ENCODE assay signal across 11 cellular contexts in the genomic region with DNA sequence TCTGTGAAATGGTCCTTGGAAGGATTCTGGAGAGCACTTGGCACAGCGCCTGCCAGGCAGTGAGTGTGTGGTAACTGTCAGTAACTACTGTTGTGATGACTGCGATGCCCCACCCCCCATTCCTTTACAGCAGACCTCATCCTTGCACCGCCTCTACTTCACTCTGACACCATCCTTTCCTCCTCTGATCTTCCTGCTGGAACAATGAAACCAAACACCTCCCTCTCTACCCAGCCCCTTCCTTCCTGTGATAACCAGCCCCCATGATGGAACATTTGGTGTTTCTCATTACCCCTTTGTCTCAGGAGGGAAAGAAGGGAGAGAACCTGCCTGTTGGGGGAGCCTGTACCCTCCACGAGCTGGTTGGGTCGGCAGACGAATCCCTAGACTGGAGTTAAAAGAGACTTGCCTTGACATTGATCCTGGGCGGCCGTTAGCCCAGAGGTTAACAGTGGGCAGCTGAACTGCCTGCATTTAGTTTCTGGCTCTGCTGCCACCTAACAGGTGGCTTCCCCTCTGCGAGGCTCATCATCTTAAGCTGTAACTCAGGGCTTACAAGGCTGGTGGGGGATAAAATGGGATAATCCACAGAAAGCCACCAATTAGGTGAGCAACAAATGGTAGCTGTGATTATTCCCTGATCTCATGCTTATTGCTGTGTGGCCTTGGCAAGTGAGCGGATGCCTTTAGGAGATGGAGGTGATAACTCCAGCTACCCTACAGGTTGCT. TPM values are rescaled to one million over a fixed set of nuclear protein-coding genes. Genes with fewer than 3 reads are reported as not detected.
DNase-seq lines count a peak whose midpoint lies in the region; ATAC-seq, FAIRE-seq and TF ChIP-seq lines count a peak whose summit lies in the region.
"Had no signal": no experiment of that assay in that cellular context is flagged by ENCODE, and none has a peak within 500 bp of the region (broad histone marks: within the 10 kb centered on the region; RNA-seq: fewer than 3 reads in every experiment).

No MANE protein-coding gene starts in this region.

- no peaks in the 10 kb centered on the region for H4K20me1 ChIP-seq in fibroblast of lung (ENCODE audit: control insufficient read depth, extremely low read depth, insufficient read depth, low read length)
- no peaks in the 10 kb centered on the region for H4K20me1 ChIP-seq in osteoblast (ENCODE audit: insufficient read depth, low read length)

- ATAC-seq in GM19328 (IDR thresholded peaks at IDR 0.05; ENCODE audit: unreplicated experiment), result no peak
- ATAC-seq: activated T-helper 17 cell treated with anti-CD3 and anti-CD28 coated beads, Interleukin-2, amount 50 U/mL, for 72 hours had no signal

- DNase-seq in HCEC 1CT, result peak; percentile 32
- DNase-seq in RCC 7860 (ENCODE audit: low spot score), result peak; percentile 36
- DNase-seq in fibroblast of lung (ENCODE audit: low read depth in 2 of 2), result peak; percentile 67 to 77
- peak; percentile 84 for DNase-seq in osteoblast (ENCODE audit: insufficient read length, low spot score, missing footprints)
- DNase-seq in NCI-H345 treated with DMSO at 0.1 percent for 48 hours (lab: John Stamatoyannopoulos, UW; ENCODE audit: unreplicated experiment), result no peak
- no peak for DNase-seq in activated CD4-positive, alpha-beta T cell treated with anti-CD3 and anti-CD28 coated beads, Interleukin-2, amount 50 U/mL, for 1 hour
- no peak for DNase-seq in vagina (ENCODE audit: extremely low spot score in 2 of 2)
- DNase-seq: NCI-H1105 treated with DMSO at 0.1 percent for 48 hours had no signal

- H3K9me3 ChIP-seq in fibroblast of lung (ENCODE audit: control insufficient read depth, insufficient read depth, low read depth, low read length) (no peaks in the 10 kb centered on the region), osteoblast (ENCODE audit: low read depth, low read length) (no peaks in the 10 kb centered on the region), vagina (no peaks in the 10 kb centered on the region)

- TF ChIP-seq CTCF in fibroblast of lung (conservative IDR thresholded peaks at IDR 0.05 in 1 of 2, IDR thresholded peaks at IDR 0.05 in 1 of 2; ENCODE audit: low read depth in 1 of 2, low read length in 2 of 2) (no peak), osteoblast (IDR thresholded peaks at IDR 0.05; ENCODE audit: extremely low read depth, low read depth, low read length) (no peak), vagina (IDR thresholded peaks at IDR 0.05) (no peak)

- H3K36me3 ChIP-seq in fibroblast of lung (ENCODE audit: control insufficient read depth, insufficient read depth, low read length), result no peaks in the 10 kb centered on the region
- H3K36me3 ChIP-seq in osteoblast (ENCODE audit: insufficient read depth, low read length), result no peaks in the 10 kb centered on the region
- H3K36me3 ChIP-seq in vagina, result peaks cover 0 to 4% of the 10 kb centered on the region in 2 donors

- no peak overlapping the region for H3K9ac ChIP-seq in fibroblast of lung (ENCODE audit: insufficient read depth, low read length)

- H3K4me3 ChIP-seq in fibroblast of lung (replicated peaks in 1 of 4; ENCODE audit: control extremely low read depth in 1 of 4, insufficient read depth in 1 of 4, low read depth in 3 of 4, low read length in 4 of 4), result no peak overlapping the region
- H3K4me3 ChIP-seq in osteoblast (ENCODE audit: insufficient read depth, low read length), result no peak overlapping the region
- no peak overlapping the region for H3K4me3 ChIP-seq in vagina

- FAIRE-seq in RCC 7860 (lab: Jason Lieb, UNC), result no peak

- no peak overlapping the region for H3K4me2 ChIP-seq in fibroblast of lung (ENCODE audit: extremely low read depth, insufficient read depth, low read length)
- H3K4me2 ChIP-seq in osteoblast (ENCODE audit: insufficient read depth, low read length), result no peak overlapping the region

- no peak for TF ChIP-seq POLR2A in vagina (IDR thresholded peaks at IDR 0.05)

- no peaks in the 10 kb centered on the region for H3K27me3 ChIP-seq in fibroblast of lung (ENCODE audit: control insufficient read depth, insufficient read depth, low read length)
- no peaks in the 10 kb centered on the region for H3K27me3 ChIP-seq in osteoblast (ENCODE audit: insufficient read depth, low read length)
- no peaks in the 10 kb centered on the region for H3K27me3 ChIP-seq in vagina

- H3K4me1 ChIP-seq in fibroblast of lung (ENCODE audit: control insufficient read depth, extremely low read depth, insufficient read depth, low read length) (no peaks in the 10 kb centered on the region), osteoblast (ENCODE audit: insufficient read depth, low read length) (no peaks in the 10 kb centered on the region), vagina (no peaks in the 10 kb centered on the region)

- H3K79me2 ChIP-seq in fibroblast of lung (ENCODE audit: control insufficient read depth, insufficient read depth, low read length), result no peaks in the 10 kb centered on the region
- no peaks in the 10 kb centered on the region for H3K79me2 ChIP-seq in osteoblast (ENCODE audit: insufficient read depth, low read length)

- intact Hi-C loops in vagina (cut with DNase I), result no loop called here

- no peak overlapping the region for H3K27ac ChIP-seq in fibroblast of lung (ENCODE audit: insufficient read depth, low read length)
- H3K27ac ChIP-seq in osteoblast (ENCODE audit: low read depth, low read length), result no peak overlapping the region
- H3K27ac ChIP-seq in vagina, result no peak overlapping the region

- H2AFZ ChIP-seq in fibroblast of lung (ENCODE audit: low read length) (no peak overlapping the region), osteoblast (ENCODE audit: low read length) (no peak overlapping the region)

RNA-seq across cellular contexts. Expression of a gene that starts 34.2 kb away (rescaled TPM):
- total RNA-seq in fibroblast of lung, result 29.6 and 30.8 TPM in 2 replicates
- 14.9 and 15.3 TPM in 2 replicates for polyA plus RNA-seq in fibroblast of lung
- polyA plus RNA-seq in fibroblast of lung (2012), result 7.3 TPM in 2 replicates
- polyA minus RNA-seq in fibroblast of lung (ENCODE audit: low replicate concordance), result 2.5 and 4.6 TPM in 2 replicates
- 34.7 and 34.8 TPM in 2 replicates for total RNA-seq in osteoblast
- 16.9 TPM for total RNA-seq in vagina

RNA-seq across cellular contexts. Expression of a gene that starts 39.5 kb away (rescaled TPM):
- total RNA-seq in fibroblast of lung (7.1 and 9.5 TPM in 2 replicates), osteoblast (1.1 and 1.5 TPM in 2 replicates), vagina (14.7 TPM)
- polyA plus RNA-seq in fibroblast of lung, result 2.7 and 3.0 TPM in 2 replicates
- polyA plus RNA-seq in fibroblast of lung (2012), result 6.2 and 7.0 TPM in 2 replicates
- 4.4 and 7.7 TPM in 2 replicates for polyA minus RNA-seq in fibroblast of lung (ENCODE audit: low replicate concordance)
- total RNA-seq: T-helper 1 cell treated with Interleukin-12 subunit alpha and Interleukin-12 subunit beta and Interleukin-4 antibody, amounts not matched to agents 30 ng/mL and 1 ng/mL, for 36 hours had no signal

RNA-seq across cellular contexts. Expression of a gene that starts 46.7 kb away (rescaled TPM):
- total RNA-seq in fibroblast of lung (4.9 and 7.6 TPM in 2 replicates), osteoblast (4.3 and 4.7 TPM in 2 replicates), vagina (6.4 TPM)
- polyA plus RNA-seq in fibroblast of lung, result 9.1 and 11.3 TPM in 2 replicates
- 7.1 and 9.4 TPM in 2 replicates for polyA plus RNA-seq in fibroblast of lung (2012)
- polyA minus RNA-seq in fibroblast of lung (ENCODE audit: low replicate concordance), result 12.6 and 15.1 TPM in 2 replicates

Comparison
In these comparisons a context has a peak if more than half of its experiments do, and no peak if none do; other contexts are left out.
1. DNase-seq: peak in HCEC 1CT (single experiment), RCC 7860 (single experiment), fibroblast of lung (2 of 2) and osteoblast (single experiment); none in NCI-H345 treated with DMSO at 0.1 percent for 48 hours (single experiment), activated CD4-positive, alpha-beta T cell treated with anti-CD3 and anti-CD28 coated beads, Interleukin-2, amount 50 U/mL, for 1 hour (single experiment) and vagina (0 of 2).